Comparison of ENCODE assay signal across 19 cellular contexts in the genomic region with DNA sequence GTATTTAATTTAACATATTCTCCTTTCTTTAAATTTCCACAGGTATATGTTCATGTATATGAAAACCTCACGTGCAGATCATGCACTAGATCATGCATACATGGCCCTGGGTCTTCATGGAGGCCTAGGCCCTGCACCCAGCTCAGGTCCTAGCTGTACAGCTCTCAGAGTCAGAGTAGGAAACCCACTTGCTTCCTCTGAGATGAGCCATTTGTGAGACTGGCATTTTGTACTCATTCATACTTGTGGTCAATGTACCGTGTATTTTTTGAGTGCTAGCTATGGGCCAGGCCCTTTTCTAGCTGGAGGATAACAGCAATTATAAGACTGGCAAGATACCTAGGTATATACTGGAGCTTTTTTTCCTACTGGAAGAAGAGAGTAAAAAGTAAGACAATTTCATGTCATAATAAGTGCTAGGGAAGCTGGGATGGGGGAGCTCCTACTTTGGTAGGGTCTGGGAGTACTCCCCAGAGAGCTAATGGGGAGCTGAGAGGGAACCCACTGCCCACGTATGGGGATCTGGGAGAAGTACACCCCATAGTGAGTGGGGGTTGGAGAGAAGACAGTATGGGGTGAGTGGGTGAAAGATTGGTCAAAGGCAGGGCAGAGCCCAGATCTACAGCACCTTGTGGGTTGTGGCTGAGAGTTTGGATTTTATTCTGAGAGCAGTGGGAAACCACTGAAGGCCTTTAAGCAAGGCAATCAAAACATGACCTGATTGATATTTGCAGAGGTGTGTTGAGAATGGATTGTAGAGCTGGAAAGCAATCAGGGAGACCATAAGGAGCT.
"Had no signal": no experiment of that assay in that cellular context is flagged by ENCODE, and none has a peak within 500 bp of the region (broad histone marks: within the 10 kb centered on the region; RNA-seq: fewer than 3 reads in every experiment).

No MANE protein-coding gene starts in this region.

- H3K27ac Mint-ChIP-seq: activated CD4-positive, alpha-beta memory T cell treated with anti-CD3 and anti-CD28 coated beads, Interleukin-2, amount 10 ng/mL, durations not matched to agents 7 days and 5 days; activated naive CD8-positive, alpha-beta T cell; activated T-cell treated with anti-CD3 and anti-CD28 coated beads, Interleukin-2, amount 50 U/mL, for 24 hours; memory B cell had no signal

- H3K4me1 Mint-ChIP-seq: memory B cell had no signal

- H3K27me3 Mint-ChIP-seq: activated CD4-positive, alpha-beta memory T cell treated with anti-CD3 and anti-CD28 coated beads, Interleukin-2, amount 10 ng/mL, durations not matched to agents 7 days and 5 days; activated naive CD8-positive, alpha-beta T cell; activated T-cell treated with anti-CD3 and anti-CD28 coated beads, Interleukin-2, amount 50 U/mL, for 24 hours; memory B cell had no signal

- H3K4me3 Mint-ChIP-seq: activated CD4-positive, alpha-beta memory T cell treated with anti-CD3 and anti-CD28 coated beads, Interleukin-2, amount 10 ng/mL, durations not matched to agents 7 days and 5 days; activated naive CD8-positive, alpha-beta T cell; activated T-cell treated with anti-CD3 and anti-CD28 coated beads, Interleukin-2, amount 50 U/mL, for 24 hours; memory B cell had no signal

- ATAC-seq: esophagus mucosa, gastroesophageal sphincter, heart right ventricle, left ventricle myocardium superior had no signal

- H3K9me3 Mint-ChIP-seq: activated CD4-positive, alpha-beta memory T cell treated with anti-CD3 and anti-CD28 coated beads, Interleukin-2, amount 10 ng/mL, durations not matched to agents 7 days and 5 days; activated T-cell treated with anti-CD3 and anti-CD28 coated beads, Interleukin-2, amount 50 U/mL, for 24 hours; memory B cell had no signal

- DNase-seq: activated CD4-positive, alpha-beta memory T cell treated with anti-CD3 and anti-CD28 coated beads, Interleukin-2, amount 10 ng/mL, durations not matched to agents 7 days and 5 days; activated CD4-positive, alpha-beta T cell treated with anti-CD3 and anti-CD28 coated beads for 48 hours; activated CD4-positive, CD25-positive, alpha-beta regulatory T cell; activated effector memory CD4-positive, alpha-beta T cell treated with anti-CD3 and anti-CD28 coated beads, Interleukin-2, amount 50 U/mL, for 16 hours; activated T-cell treated with anti-CD3 and anti-CD28 coated beads, Interleukin-2, amount 50 U/mL, for 24 hours; effector CD4-positive, alpha-beta T cell; heart right ventricle; left ventricle myocardium superior; retina; stimulated activated CD4-positive, alpha-beta T cell treated with anti-CD3 and anti-CD28 coated beads, Interleukin-12 subunit alpha, Interleukin-12 subunit beta, amount 100 ng/mL, for 4 hours; stimulated activated CD4-positive, alpha-beta T cell treated with anti-CD3 and anti-CD28 coated beads, Interleukin-1b, Interleukin-23, amount 100 ng/mL, for 48 hours; stimulated activated CD8-positive, alpha-beta memory T cell treated with anti-CD3 and anti-CD28 coated beads, Interleukin-4, amount 100 ng/mL, for 48 hours; stomach; T1000; trophoblast cell had no signal
